In genomic region chr6:12384417-12384912, GRCh38 we compare ENCODE assay signal across 1 cellular context.
TF ChIP-seq lines count a peak whose summit lies in the region.

No MANE protein-coding gene starts in this region.

TF ChIP-seq in GM23338, 12 proteins besides CTCF, POLR2A, EP300 and RAD21 (continued from another document):
- no peak for TF ChIP-seq ZNF462 (CRISPR knock-in tag; IDR thresholded peaks at IDR 0.05)
- TF ChIP-seq POLR2AphosphoS5 (IDR thresholded peaks at IDR 0.05; ENCODE audit: low read depth): no peak
TF ChIP-seq in GM23338: peak in this region for 0.
